In genomic region chr20:34129518-34130162, GRCh38 we compare ENCODE assay signal across 8 cellular contexts. TPM values are rescaled to one million over a fixed set of nuclear protein-coding genes. Genes with fewer than 3 reads are reported as not detected.
DNase-seq lines count a peak whose midpoint lies in the region; ATAC-seq and TF ChIP-seq lines count a peak whose summit lies in the region.

No MANE protein-coding gene starts in this region.

- no peaks in the 10 kb centered on the region for H3K9me3 Mint-ChIP-seq in naive thymus-derived CD4-positive, alpha-beta T cell

- H3K79me2 ChIP-seq in KMS-11 (ENCODE audit: insufficient read depth, low read depth) (no peaks in the 10 kb centered on the region), OCI-LY7 (ENCODE audit: insufficient read depth, low read depth, low read length) (no peaks in the 10 kb centered on the region)

- peak overlapping the region; percentile 29; the same call in 1 of the 2 replicates for H2AFZ ChIP-seq in KMS-11 (ENCODE audit: low read depth)
- peak overlapping the region; percentile 94; the same call in 1 of the 2 replicates for H2AFZ ChIP-seq in OCI-LY7 (ENCODE audit: low read length)

- no peaks in the 10 kb centered on the region for H3K36me3 Mint-ChIP-seq in naive thymus-derived CD4-positive, alpha-beta T cell

- H3K36me3 ChIP-seq in KMS-11 (ENCODE audit: insufficient read depth) (no peaks in the 10 kb centered on the region), OCI-LY7 (ENCODE audit: insufficient read depth, low read length) (no peaks in the 10 kb centered on the region)
- no peaks in the 10 kb centered on the region for H3K36me3 ChIP-seq in naive thymus-derived CD4-positive, alpha-beta T cell (ENCODE audit: control insufficient read depth in 2 of 3, insufficient read depth in 3 of 3, low read length in 3 of 3)

- H4K20me1 ChIP-seq in KMS-11 (ENCODE audit: insufficient read depth) (no peaks in the 10 kb centered on the region), OCI-LY7 (ENCODE audit: insufficient read depth, low read length) (no peaks in the 10 kb centered on the region)

- peak; percentile 99 for ATAC-seq in naive thymus-derived CD4-positive, alpha-beta T cell
- ATAC-seq in GM18511 (IDR thresholded peaks at IDR 0.05; ENCODE audit: unreplicated experiment) = no peak

- no peaks in the 10 kb centered on the region for H3K27me3 ChIP-seq in KMS-11 (ENCODE audit: insufficient read depth, low read depth)
- no peaks in the 10 kb centered on the region for H3K27me3 ChIP-seq in naive thymus-derived CD4-positive, alpha-beta T cell (ENCODE audit: control insufficient read depth in 2 of 2, insufficient read depth in 2 of 2, low read length in 2 of 2)

- TF ChIP-seq CTCF in KMS-11 (conservative IDR thresholded peaks at IDR 0.05; ENCODE audit: low read depth, low read length) (peak; percentile 96), OCI-LY7 (conservative IDR thresholded peaks at IDR 0.05; ENCODE audit: low read length) (peak; percentile 96)

- no peak overlapping the region for H3K27ac ChIP-seq in KMS-11
- no peak overlapping the region for H3K27ac ChIP-seq in OCI-LY7 (ENCODE audit: low read depth, low read length, poor library complexity, severe bottlenecking)
- no peak overlapping the region for H3K27ac ChIP-seq in naive thymus-derived CD4-positive, alpha-beta T cell (ENCODE audit: low read depth, low read length)

- H3K4me1 ChIP-seq in KMS-11 (ENCODE audit: low read depth, poor library complexity, severe bottlenecking) (peaks cover 4% of the 10 kb centered on the region), OCI-LY7 (ENCODE audit: insufficient read depth, low read length, poor library complexity, severe bottlenecking) (peaks cover 13% of the 10 kb centered on the region)
- H3K4me1 ChIP-seq in naive thymus-derived CD4-positive, alpha-beta T cell (ENCODE audit: control insufficient read depth in 2 of 2, insufficient read depth in 2 of 2, low read length in 2 of 2) = no peaks in the 10 kb centered on the region

- intact Hi-C loops in OCI-LY7 (cut with micrococcal nuclease; ENCODE audit: unreplicated experiment) = loop anchor here (1.0 to 5.0 kb wide), 4 partner anchors 59 to 337 kb away; no protein-coding TSS in a partner anchor
- intact Hi-C loops in naive thymus-derived CD4-positive, alpha-beta T cell (cut with micrococcal nuclease) = loop anchor here (1.0 to 5.0 kb wide), 10 partner anchors 17 to 672 kb away; partner anchors contain the start of gene EIF2S2 (in 2 of the 2)

- H3K9me2 ChIP-seq in OCI-LY7 (ENCODE audit: insufficient read depth, low read length) = no peaks in the 10 kb centered on the region

- H3K4me2 ChIP-seq in KMS-11 (peak overlapping the region; percentile 55), OCI-LY7 (ENCODE audit: low read length) (peak overlapping the region; percentile 82)

- DNase-seq in DMS53 treated with DMSO at 0.1 percent for 48 hours (lab: John Stamatoyannopoulos, UW; ENCODE audit: unreplicated experiment) = peak; percentile 69
- DNase-seq in OCI-LY7 (ENCODE audit: low spot score) = peak; percentile 84
- DNase-seq in activated CD8-positive, alpha-beta memory T cell treated with anti-CD3 and anti-CD28 coated beads, Interleukin-2, amount 50 U/mL, for 48 hours = peak; percentile 68
- peak; percentile 82 to 86 for DNase-seq in erythroblast (lab: John Stamatoyannopoulos, UW)
- DNase-seq in naive thymus-derived CD4-positive, alpha-beta T cell = peak; percentile 36 to 79 (median 67)
- DNase-seq in superior temporal gyrus (ENCODE audit: extremely low spot score) = peak; percentile 93

- no peak overlapping the region for H3K27ac Mint-ChIP-seq in naive thymus-derived CD4-positive, alpha-beta T cell

- POLR2A ChIA-PET in OCI-LY7 (lab: Charles Lee) = no interaction called here
- POLR2A ChIA-PET in naive thymus-derived CD4-positive, alpha-beta T cell (lab: Charles Lee) = interaction anchor here (0.7 to 1.0 kb wide), 2 partner anchors 16 to 17 kb away, joined by 4 to 5 read pairs; partner anchors contain the start of gene EIF2S2

- H3K4me1 Mint-ChIP-seq in naive thymus-derived CD4-positive, alpha-beta T cell = peaks cover 0 to 8% (median 4%) of the 10 kb centered on the region in 7 donors

- no peak overlapping the region for H3K4me3 ChIP-seq in KMS-11 (IDR thresholded peaks at IDR 0.05; ENCODE audit: insufficient read depth, low read depth, low read length)
- H3K4me3 ChIP-seq in OCI-LY7 (ENCODE audit: low read depth, low read length, poor library complexity, severe bottlenecking) = peak overlapping the region; percentile 54
- no peak overlapping the region for H3K4me3 ChIP-seq in naive thymus-derived CD4-positive, alpha-beta T cell (ENCODE audit: low read length)

- H3K9me3 ChIP-seq in OCI-LY7 (ENCODE audit: low read length) = no peaks in the 10 kb centered on the region
- H3K9me3 ChIP-seq in naive thymus-derived CD4-positive, alpha-beta T cell (ENCODE audit: control insufficient read depth in 2 of 3, low read length in 3 of 3) = no peaks in the 10 kb centered on the region

- CTCF ChIA-PET in OCI-LY7 (lab: Charles Lee; ENCODE audit: unreplicated experiment) = no interaction called here
- CTCF ChIA-PET in naive thymus-derived CD4-positive, alpha-beta T cell (lab: Charles Lee) = interaction anchor here (0.5 to 2.9 kb wide), 14 partner anchors 61 to 967 kb away, joined by 3 to 21 read pairs (median 3); no protein-coding TSS in a partner anchor

- no peak overlapping the region for H3K9ac ChIP-seq in KMS-11

- peak overlapping the region in 8 of 10 donors; percentile 18 to 73 (median 46) for H3K4me3 Mint-ChIP-seq in naive thymus-derived CD4-positive, alpha-beta T cell

- peaks cover 0 to 23% (median 7%) of the 10 kb centered on the region in 5 donors for H3K27me3 Mint-ChIP-seq in naive thymus-derived CD4-positive, alpha-beta T cell

- no TSS peak for BruUV-seq in OCI-LY7 (replicated peaks; lab: Mats Ljungman, UMichigan)

- TF ChIP-seq POLR2A in erythroblast (IDR thresholded peaks at IDR 0.05; ENCODE audit: low read length) = no peak

RNA-seq across cellular contexts. Expression of gene EIF2S2, which starts 17.6 kb away (rescaled TPM):
- total RNA-seq in OCI-LY7 (2014; rRNA removed; shearing (Covaris generic)) = 104 and 112 TPM in 2 replicates
- total RNA-seq in OCI-LY7 (2022) = 130 and 140 TPM in 2 replicates
- 10 to 100 TPM; 16.8 to 68.4 (median 48.6) TPM for total RNA-seq in naive thymus-derived CD4-positive, alpha-beta T cell
- 10 to 100 TPM; 20.2 to 21.2 TPM for polyA plus RNA-seq in naive thymus-derived CD4-positive, alpha-beta T cell
